In the genomic region with DNA sequence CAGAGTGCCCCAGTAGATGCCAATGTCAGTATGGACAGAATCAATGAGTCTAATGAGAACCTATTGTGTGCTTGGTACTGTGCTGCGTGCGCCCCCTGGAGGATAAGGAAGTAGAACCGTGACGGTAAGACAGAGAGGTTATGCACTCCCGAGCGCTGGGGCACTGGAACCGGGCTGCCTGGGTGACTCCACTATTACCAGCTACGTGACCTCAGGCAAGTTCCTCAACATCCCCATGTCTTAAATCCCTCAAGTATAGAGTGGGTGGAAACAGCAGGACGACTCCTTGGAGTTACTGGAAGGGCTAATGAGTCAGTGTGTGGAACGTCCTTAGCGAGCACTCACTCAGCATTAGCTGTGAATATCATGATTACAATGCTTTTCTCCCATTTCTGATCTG, we compare ENCODE assay signal across 2 cellular contexts.
TF ChIP-seq lines count a peak whose summit lies in the region.

No MANE protein-coding gene starts in this region.

TF ChIP-seq in A549, 52 proteins besides CTCF, POLR2A, EP300 and RAD21:
- TF ChIP-seq ZFP36 (IDR thresholded peaks at IDR 0.05; ENCODE audit: borderline replicate concordance, partially characterized antibody) = no peak
- no peak for TF ChIP-seq ZC3H11A (IDR thresholded peaks at IDR 0.05)

TF ChIP-seq in IMR-90, 13 proteins besides CTCF, POLR2A, EP300 and RAD21:
- TF ChIP-seq MAFK (IDR thresholded peaks at IDR 0.05; ENCODE audit: low read depth, low read length) (no peak), MXI1 (IDR thresholded peaks at IDR 0.05; ENCODE audit: borderline replicate concordance, low read depth, low read length) (no peak), NFE2L2 (IDR thresholded peaks at IDR 0.05; ENCODE audit: low read depth, low read length) (no peak), BHLHE40 (IDR thresholded peaks at IDR 0.05; ENCODE audit: low read depth, low read length) (no peak), RCOR1 (IDR thresholded peaks at IDR 0.05; ENCODE audit: insufficient replicate concordance, low read length) (no peak)
